1 cellular context compared by ENCODE assay signal in genomic region chr15:78671626-78672211, GRCh38.
A peak's percentile ranks its signal among the peaks of the same experiment; 100 is the strongest.
TF ChIP-seq lines count a peak whose summit lies in the region.

No MANE protein-coding gene starts in this region.

TF ChIP-seq in H1, 55 proteins besides CTCF, POLR2A, EP300 and RAD21:
- TF ChIP-seq NANOG (IDR thresholded peaks at IDR 0.05; ENCODE audit: insufficient read depth, low read depth, low read length, poor library complexity, severe bottlenecking), result peak; percentile 85
- no peak for TF ChIP-seq HDAC6 (IDR thresholded peaks at IDR 0.05; ENCODE audit: low read depth, low read length)
- no peak for TF ChIP-seq RXRA (IDR thresholded peaks at IDR 0.05; ENCODE audit: insufficient read depth, low read depth, low read length)
- no peak for TF ChIP-seq GTF2F1 (IDR thresholded peaks at IDR 0.05; ENCODE audit: borderline replicate concordance, low read depth, low read length)
- TF ChIP-seq SIN3A (conservative IDR thresholded peaks at IDR 0.05 in 1 of 2, IDR thresholded peaks at IDR 0.05 in 1 of 2; ENCODE audit: low read depth in 1 of 2, low read length in 2 of 2), result no peak
